ENCODE assay signal across 18 cellular contexts in the genomic region with DNA sequence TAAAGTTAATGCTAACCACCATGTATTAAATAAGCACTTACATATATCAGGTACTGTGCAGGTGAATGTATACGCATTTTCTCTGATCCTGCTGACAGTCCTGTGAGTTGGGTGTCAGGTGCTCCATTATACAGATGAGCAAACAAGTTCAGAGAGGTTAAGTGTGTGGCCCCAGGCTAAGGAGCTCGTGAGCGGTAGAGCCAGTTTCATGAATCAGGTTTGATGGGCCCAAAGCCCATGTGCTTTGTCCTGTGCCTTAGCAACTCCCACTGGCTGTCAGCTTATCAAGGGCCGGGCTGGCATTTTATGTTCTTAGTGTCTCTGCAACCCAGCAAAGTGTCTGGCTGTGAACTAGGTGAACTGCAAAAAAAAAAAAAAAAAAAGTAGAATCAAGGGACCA.
"Had no signal": no experiment of that assay in that cellular context is flagged by ENCODE, and none has a peak within 500 bp of the region (broad histone marks: within the 10 kb centered on the region; RNA-seq: fewer than 3 reads in every experiment).

No MANE protein-coding gene starts in this region.

- H3K4me1 ChIP-seq: colonic mucosa, gastrocnemius medialis, heart right ventricle, left lung, testis, tibial nerve had no signal

- H3K9ac ChIP-seq: neural progenitor cell had no signal

- H2AFZ ChIP-seq: neural progenitor cell had no signal

- H3K9me3 ChIP-seq: colonic mucosa, gastrocnemius medialis, heart right ventricle, left lung, ovary, testis, tibial nerve had no signal

- H3K27ac ChIP-seq: colonic mucosa, gastrocnemius medialis, heart right ventricle, left lung, neural progenitor cell, ovary, testis, tibial nerve had no signal

- H3K36me3 ChIP-seq: colonic mucosa, gastrocnemius medialis, heart right ventricle, left lung, neural progenitor cell, ovary, tibial nerve had no signal

- DNase-seq: caudate nucleus; colonic mucosa; dermis blood vessel endothelial cell; effector CD4-positive, alpha-beta T cell; gastrocnemius medialis; heart right ventricle; hypothalamus; left lung; midbrain; nucleus accumbens; ovary; right cardiac atrium; stimulated activated CD4-positive, alpha-beta T cell treated with anti-CD3 and anti-CD28 coated beads, Interleukin-4, amount 100 ng/mL, for 24 hours; testis had no signal

- H3K4me3 ChIP-seq: colonic mucosa, gastrocnemius medialis, heart right ventricle, left lung, neural progenitor cell, ovary, testis, tibial nerve had no signal

- H3K4me2 ChIP-seq: neural progenitor cell had no signal

- H3K27me3 ChIP-seq: colonic mucosa, gastrocnemius medialis, left lung, neural progenitor cell, ovary, testis, tibial nerve had no signal

- ATAC-seq: gastrocnemius medialis; heart right ventricle; left lung; natural killer cell treated with Interleukin-12 subunit alpha and Interleukin-12 subunit beta and Interleukin-15 and Interleukin-18, amount 100 ng/mL, for 72 hours; right cardiac atrium; stimulated activated memory B cell treated with anti-CD40 and anti-IgM and Interleukin-4, amounts not matched to agents 10 μg/mL and 1 μg/mL and 100 μg/mL, for 72 hours had no signal
